ENCODE assay signal across 8 cellular contexts in genomic region chr19:43575955-43576451, GRCh38. TPM values are rescaled to one million over a fixed set of nuclear protein-coding genes. Genes with fewer than 3 reads are reported as not detected.
DNase-seq lines count a peak whose midpoint lies in the region; ATAC-seq and TF ChIP-seq lines count a peak whose summit lies in the region.

No MANE protein-coding gene starts in this region.

- no peaks in the 10 kb centered on the region for H3K9me3 ChIP-seq in hepatocyte (ENCODE audit: low read depth)

- H4K20me1 ChIP-seq in hepatocyte (ENCODE audit: insufficient read depth, poor library complexity, severe bottlenecking): no peaks in the 10 kb centered on the region

- peak overlapping the region; percentile 73 for H2AFZ ChIP-seq in hepatocyte

- H3K4me1 Mint-ChIP-seq in activated CD8-positive, alpha-beta memory T cell treated with anti-CD3 and anti-CD28 coated beads, Interleukin-2, amount 10 ng/mL, durations not matched to agents 7 days and 5 days: peaks cover 46% of the 10 kb centered on the region
- peaks cover 43% of the 10 kb centered on the region for H3K4me1 Mint-ChIP-seq in activated CD4-positive, alpha-beta memory T cell treated with anti-CD3 and anti-CD28 coated beads, Interleukin-2, amount 10 ng/mL, durations not matched to agents 7 days and 5 days
- peaks cover 64% of the 10 kb centered on the region for H3K4me1 Mint-ChIP-seq in stimulated activated naive CD8-positive, alpha-beta T cell treated with anti-CD3 and anti-CD28 coated beads, Interleukin-15, amount 100 ng/mL, for 72 hours

- no peak for DNase-seq in activated CD8-positive, alpha-beta memory T cell treated with anti-CD3 and anti-CD28 coated beads, Interleukin-2, amount 10 ng/mL, durations not matched to agents 7 days and 5 days
- DNase-seq in activated CD8-positive, alpha-beta memory T cell treated with anti-CD3 and anti-CD28 coated beads, Interleukin-2, amount 50 U/mL, for 4 hours: no peak
- DNase-seq in activated CD4-positive, alpha-beta memory T cell treated with anti-CD3 and anti-CD28 coated beads, Interleukin-2, amount 10 ng/mL, durations not matched to agents 7 days and 5 days: no peak
- no peak for DNase-seq in hepatocyte (ENCODE audit: low spot score)
- DNase-seq in stimulated activated naive CD8-positive, alpha-beta T cell treated with anti-CD3 and anti-CD28 coated beads, Interleukin-15, amount 100 ng/mL, for 72 hours: no peak
- DNase-seq in stimulated activated CD4-positive, alpha-beta T cell treated with anti-CD3 and anti-CD28 coated beads, Interleukin-12 subunit alpha, Interleukin-12 subunit beta, amount 100 ng/mL, for 4 hours: no peak
- DNase-seq in NCI-H226: no peak

- H3K9me3 Mint-ChIP-seq in activated CD8-positive, alpha-beta memory T cell treated with anti-CD3 and anti-CD28 coated beads, Interleukin-2, amount 10 ng/mL, durations not matched to agents 7 days and 5 days (ENCODE audit: low read depth): no peaks in the 10 kb centered on the region
- no peaks in the 10 kb centered on the region for H3K9me3 Mint-ChIP-seq in activated CD4-positive, alpha-beta memory T cell treated with anti-CD3 and anti-CD28 coated beads, Interleukin-2, amount 10 ng/mL, durations not matched to agents 7 days and 5 days
- H3K9me3 Mint-ChIP-seq in stimulated activated naive CD8-positive, alpha-beta T cell treated with anti-CD3 and anti-CD28 coated beads, Interleukin-15, amount 100 ng/mL, for 72 hours: no peaks in the 10 kb centered on the region

- POLR2A ChIA-PET in activated CD4-positive, alpha-beta memory T cell treated with anti-CD3 and anti-CD28 coated beads, Interleukin-2, amount 10 ng/mL, durations not matched to agents 7 days and 5 days (lab: Charles Lee): interaction anchor here (1.8 to 3.0 kb wide), 4 partner anchors 20 to 50 kb away, joined by 4 to 57 read pairs (median 9); partner anchors contain the start of genes IRGQ, ZNF575 and ZNF576

- H3K79me2 ChIP-seq in hepatocyte: peaks cover 26% of the 10 kb centered on the region

- peaks cover 5% of the 10 kb centered on the region for H3K36me3 Mint-ChIP-seq in activated CD8-positive, alpha-beta memory T cell treated with anti-CD3 and anti-CD28 coated beads, Interleukin-2, amount 10 ng/mL, durations not matched to agents 7 days and 5 days
- peaks cover 14% of the 10 kb centered on the region for H3K36me3 Mint-ChIP-seq in activated CD4-positive, alpha-beta memory T cell treated with anti-CD3 and anti-CD28 coated beads, Interleukin-2, amount 10 ng/mL, durations not matched to agents 7 days and 5 days (ENCODE audit: low read depth)

- H3K27me3 ChIP-seq in hepatocyte: no peaks in the 10 kb centered on the region

- H3K9me2 ChIP-seq in hepatocyte (replicated peaks; ENCODE audit: insufficient read depth): no peaks in the 10 kb centered on the region

- 82% methylated on average over 28 of the region's 28 CpGs for WGBS in hepatocyte (ENCODE audit: low lambda C conversion rate, missing lambda C conversion rate)

- H3K4me2 ChIP-seq in hepatocyte: peak overlapping the region; percentile 75

- CTCF ChIA-PET in activated CD8-positive, alpha-beta memory T cell treated with anti-CD3 and anti-CD28 coated beads, Interleukin-2, amount 10 ng/mL, durations not matched to agents 7 days and 5 days (lab: Charles Lee): interaction anchor here (2.9 to 3.0 kb wide), 2 partner anchors 20 to 21 kb away, joined by 17 to 38 read pairs; partner anchors contain the start of genes IRGQ and ZNF576
- CTCF ChIA-PET in activated CD4-positive, alpha-beta memory T cell treated with anti-CD3 and anti-CD28 coated beads, Interleukin-2, amount 10 ng/mL, durations not matched to agents 7 days and 5 days (lab: Charles Lee): interaction anchor here (2.0 to 9.6 kb wide), 3 partner anchors 19 to 21 kb away, joined by 5 to 95 read pairs (median 22); partner anchors contain the start of genes IRGQ and ZNF576

- H3K27ac ChIP-seq in hepatocyte: peak overlapping the region; percentile 71

- H3K36me3 ChIP-seq in hepatocyte (replicated peaks; ENCODE audit: insufficient read depth, low read depth): no peaks in the 10 kb centered on the region

- H3K27me3 Mint-ChIP-seq in activated CD8-positive, alpha-beta memory T cell treated with anti-CD3 and anti-CD28 coated beads, Interleukin-2, amount 10 ng/mL, durations not matched to agents 7 days and 5 days: no peaks in the 10 kb centered on the region
- H3K27me3 Mint-ChIP-seq in activated CD4-positive, alpha-beta memory T cell treated with anti-CD3 and anti-CD28 coated beads, Interleukin-2, amount 10 ng/mL, durations not matched to agents 7 days and 5 days: peaks cover 3% of the 10 kb centered on the region
- H3K27me3 Mint-ChIP-seq in stimulated activated naive CD8-positive, alpha-beta T cell treated with anti-CD3 and anti-CD28 coated beads, Interleukin-15, amount 100 ng/mL, for 72 hours: no peaks in the 10 kb centered on the region

- H3K4me3 Mint-ChIP-seq in activated CD8-positive, alpha-beta memory T cell treated with anti-CD3 and anti-CD28 coated beads, Interleukin-2, amount 10 ng/mL, durations not matched to agents 7 days and 5 days: peak overlapping the region; percentile 95
- H3K4me3 Mint-ChIP-seq in activated CD4-positive, alpha-beta memory T cell treated with anti-CD3 and anti-CD28 coated beads, Interleukin-2, amount 10 ng/mL, durations not matched to agents 7 days and 5 days: peak overlapping the region; percentile 95
- peak overlapping the region; percentile 99 for H3K4me3 Mint-ChIP-seq in stimulated activated naive CD8-positive, alpha-beta T cell treated with anti-CD3 and anti-CD28 coated beads, Interleukin-15, amount 100 ng/mL, for 72 hours

- no peak for TF ChIP-seq CTCF in hepatocyte (IDR thresholded peaks at IDR 0.05; ENCODE audit: poor library complexity)

- peaks cover 14% of the 10 kb centered on the region for H3K4me1 ChIP-seq in hepatocyte (ENCODE audit: insufficient read depth)

- no peak for ATAC-seq in activated CD8-positive, alpha-beta memory T cell treated with anti-CD3 and anti-CD28 coated beads, Interleukin-2, amount 10 ng/mL, durations not matched to agents 7 days and 5 days
- no peak for ATAC-seq in stimulated activated naive CD8-positive, alpha-beta T cell treated with anti-CD3 and anti-CD28 coated beads, Interleukin-15, amount 100 ng/mL, for 72 hours
- no peak for ATAC-seq in HG02840 (IDR thresholded peaks at IDR 0.05; ENCODE audit: low FRiP score, unreplicated experiment)

- H3K4me3 ChIP-seq in hepatocyte: peak overlapping the region; percentile 0

- peak overlapping the region; percentile 63 for H3K27ac Mint-ChIP-seq in activated CD8-positive, alpha-beta memory T cell treated with anti-CD3 and anti-CD28 coated beads, Interleukin-2, amount 10 ng/mL, durations not matched to agents 7 days and 5 days
- peak overlapping the region; percentile 40 for H3K27ac Mint-ChIP-seq in activated CD4-positive, alpha-beta memory T cell treated with anti-CD3 and anti-CD28 coated beads, Interleukin-2, amount 10 ng/mL, durations not matched to agents 7 days and 5 days
- peak overlapping the region in 1 of 2 donors; percentile 88 for H3K27ac Mint-ChIP-seq in stimulated activated naive CD8-positive, alpha-beta T cell treated with anti-CD3 and anti-CD28 coated beads, Interleukin-15, amount 100 ng/mL, for 72 hours

RNA-seq across cellular contexts. Expression of gene PINLYP, which starts 0.4 kb away (rescaled TPM):
- total RNA-seq in activated CD8-positive, alpha-beta memory T cell treated with anti-CD3 and anti-CD28 coated beads, Interleukin-2, amount 10 ng/mL, durations not matched to agents 7 days and 5 days: 10 to 100 TPM; 16.8 to 19.7 TPM
- total RNA-seq in activated CD4-positive, alpha-beta memory T cell treated with anti-CD3 and anti-CD28 coated beads, Interleukin-2, amount 10 ng/mL, durations not matched to agents 7 days and 5 days: 1 to 10 TPM; 3.7 to 4.4 TPM
- 4.7 and 11.4 TPM in 2 replicates for total RNA-seq in hepatocyte
- polyA plus RNA-seq in hepatocyte: 4.5 and 4.6 TPM in 2 replicates

RNA-seq across cellular contexts. Expression of gene XRCC1, which starts 0.7 kb away (rescaled TPM):
- 10 to 100 TPM; 47.7 to 50.6 TPM for total RNA-seq in activated CD8-positive, alpha-beta memory T cell treated with anti-CD3 and anti-CD28 coated beads, Interleukin-2, amount 10 ng/mL, durations not matched to agents 7 days and 5 days
- total RNA-seq in activated CD4-positive, alpha-beta memory T cell treated with anti-CD3 and anti-CD28 coated beads, Interleukin-2, amount 10 ng/mL, durations not matched to agents 7 days and 5 days: 10 to 100 TPM; 42.5 to 46.1 TPM
- total RNA-seq in hepatocyte: 27.8 and 34.3 TPM in 2 replicates
- 27.3 and 27.8 TPM in 2 replicates for polyA plus RNA-seq in hepatocyte

RNA-seq across cellular contexts. Expression of gene IRGQ, which starts 19.9 kb away (rescaled TPM):
- 10 to 100 TPM; 12.9 to 23.0 TPM for total RNA-seq in activated CD8-positive, alpha-beta memory T cell treated with anti-CD3 and anti-CD28 coated beads, Interleukin-2, amount 10 ng/mL, durations not matched to agents 7 days and 5 days
- total RNA-seq in activated CD4-positive, alpha-beta memory T cell treated with anti-CD3 and anti-CD28 coated beads, Interleukin-2, amount 10 ng/mL, durations not matched to agents 7 days and 5 days: 10 to 100 TPM; 15.3 to 16.5 TPM
- 26.0 and 26.2 TPM in 2 replicates for total RNA-seq in hepatocyte
- 9.6 and 14.4 TPM in 2 replicates for polyA plus RNA-seq in hepatocyte

RNA-seq across cellular contexts. Expression of gene ZNF576, which starts 20.4 kb away (rescaled TPM):
- total RNA-seq in activated CD8-positive, alpha-beta memory T cell treated with anti-CD3 and anti-CD28 coated beads, Interleukin-2, amount 10 ng/mL, durations not matched to agents 7 days and 5 days: 10 to 100 TPM; 18.6 to 21.3 TPM
- 10 to 100 TPM; 13.2 to 13.5 TPM for total RNA-seq in activated CD4-positive, alpha-beta memory T cell treated with anti-CD3 and anti-CD28 coated beads, Interleukin-2, amount 10 ng/mL, durations not matched to agents 7 days and 5 days
- total RNA-seq in hepatocyte: 12.8 and 16.2 TPM in 2 replicates
- 16.1 and 18.1 TPM in 2 replicates for polyA plus RNA-seq in hepatocyte

RNA-seq across cellular contexts. Expression of gene SRRM5, which starts 35.9 kb away (rescaled TPM):
- total RNA-seq in activated CD8-positive, alpha-beta memory T cell treated with anti-CD3 and anti-CD28 coated beads, Interleukin-2, amount 10 ng/mL, durations not matched to agents 7 days and 5 days: under 1 TPM; 0.37 to 0.79 TPM
- under 1 TPM; 0.28 to 0.45 TPM for total RNA-seq in activated CD4-positive, alpha-beta memory T cell treated with anti-CD3 and anti-CD28 coated beads, Interleukin-2, amount 10 ng/mL, durations not matched to agents 7 days and 5 days
- 0.27 TPM in 1 of 2 replicates, not detected in the other for total RNA-seq in hepatocyte
- 0.24 and 0.79 TPM in 2 replicates for polyA plus RNA-seq in hepatocyte
